In genomic region chr1:155207578-155208405, GRCh38 we compare ENCODE assay signal across 8 cellular contexts. TPM values are rescaled to one million over a fixed set of nuclear protein-coding genes. Genes with fewer than 3 reads are reported as not detected.
DNase-seq lines count a peak whose midpoint lies in the region; ATAC-seq, FAIRE-seq and TF ChIP-seq lines count a peak whose summit lies in the region.

Gene THBS3, minus strand, starts transcription at chr1:155207897. Its CDS starts 21 bp downstream, at chr1:155207876.

- in situ Hi-C loops in GM23248 (cut with MboI), result no loop called here

- POLR2A ChIA-PET in H1 (lab: Charles Lee; ENCODE audit: partially characterized antibody), result interaction anchor here (0.6 to 19.4 kb wide), 25 partner anchors 8 to 386 kb away, joined by 3 to 512 read pairs (median 4); partner anchors contain the start of genes ENTREP3, KRTCAP2, RUSC1 and SCAMP3

- CTCF ChIA-PET in H1 (lab: Charles Lee; ENCODE audit: partially characterized antibody), result interaction anchor here (0.7 to 5.7 kb wide), 23 partner anchors 8 to 204 kb away, joined by 3 to 62 read pairs (median 5); partner anchors contain the start of gene SCAMP3

- TF ChIP-seq POLR2A in H1 (IDR thresholded peaks at IDR 0.05; ENCODE audit: control extremely low read depth in 1 of 2, low read depth in 2 of 2, low read length in 2 of 2), result no peak
- TF ChIP-seq POLR2A in H54 (IDR thresholded peaks at IDR 0.05; ENCODE audit: low read depth, low read length), result no peak

- peaks cover 22% of the 10 kb centered on the region for H3K4me1 ChIP-seq in ACC112 (ENCODE audit: control insufficient read depth, insufficient read depth, low read length, unreplicated experiment)
- H3K4me1 ChIP-seq in GM23248 (ENCODE audit: insufficient read depth), result peaks cover 16% of the 10 kb centered on the region
- H3K4me1 ChIP-seq in H1 (replicated peaks in 1 of 4; ENCODE audit: control insufficient read depth in 3 of 4, insufficient read depth in 4 of 4, low read length in 3 of 4), result peaks cover 3 to 20% (median 12%) of the 10 kb centered on the region in 4 experiments
- peaks cover 7% of the 10 kb centered on the region for H3K4me1 ChIP-seq in mesendoderm (ENCODE audit: control insufficient read depth, low read depth, low read length)
- H3K4me1 ChIP-seq in tibial artery, result peaks cover 0 to 52% (median 36%) of the 10 kb centered on the region in 4 donors

- TF ChIP-seq RAD21 in H1 (IDR thresholded peaks at IDR 0.05 in 1 of 2, conservative IDR thresholded peaks at IDR 0.05 in 1 of 2; ENCODE audit: low read depth in 2 of 2, low read length in 2 of 2), result no peak

- peak within 1 kb of the TSS; percentile 75; the same call in 1 of the 2 replicates for H2BK20ac ChIP-seq in H1 (ENCODE audit: low read length)

- DNase-seq in GM23248 (peak; percentile 60), SHP77 (lab: John Stamatoyannopoulos, UW) (peak; percentile 51 to 72), H1 (ENCODE audit: low read depth in 1 of 2, low spot score in 2 of 2) (peak in 1 of 2 experiments; percentile 59), mesendoderm (peak; percentile 76), tibial artery (peak; percentile 69 to 86), H54 (ENCODE audit: insufficient read length, low spot score) (no peak)

- peak within 1 kb of the TSS; percentile 98 for H3K27ac ChIP-seq in ACC112 (ENCODE audit: low read depth, low read length)
- peak within 1 kb of the TSS; percentile 96 for H3K27ac ChIP-seq in GM23248
- H3K27ac ChIP-seq in H1 (ENCODE audit: low read depth, low read length), result peak within 1 kb of the TSS; percentile 78
- H3K27ac ChIP-seq in mesendoderm (ENCODE audit: low read depth, low read length), result peak within 1 kb of the TSS; percentile 65
- peak within 1 kb of the TSS; percentile 98 to 99 for H3K27ac ChIP-seq in tibial artery

- no peak for ATAC-seq in HG03520 (IDR thresholded peaks at IDR 0.05; ENCODE audit: unreplicated experiment)

- WGBS in GM23248 (ENCODE audit: low coverage in 1 of 2, low lambda C conversion rate in 2 of 2, missing lambda C conversion rate in 2 of 2), 2 experiments, result 5 to 6% methylated on average over 13 to 16 of the region's 16 CpGs
- 16% methylated on average over 9 of the region's 16 CpGs; no CpG with 5 or more reads in 1 of the 2 experiments for WGBS in H1 (ENCODE audit: extremely low coverage in 1 of 2, insufficient coverage in 1 of 2, insufficient read length in 1 of 2, insufficient replicate concordance in 2 of 2, low coverage in 1 of 2, low lambda C conversion rate in 2 of 2, missing lambda C conversion rate in 1 of 2), 2 experiments
- WGBS in mesendoderm (ENCODE audit: extremely low coverage, insufficient coverage, low lambda C conversion rate), result no CpG with 5 or more reads among the region's 16 CpGs

- H3K23me2 ChIP-seq in H1 (ENCODE audit: low read depth, low read length), result peaks cover 17% of the 10 kb centered on the region

- peaks cover 4% of the 10 kb centered on the region for H3F3A ChIP-seq in GM23248 (ENCODE audit: insufficient read depth)

- intact Hi-C loops in tibial artery (cut with DNase I; ENCODE audit: low total_unique reads), result loop anchor here (5.0 kb wide), 1 partner anchor 35 kb away; a partner anchor contains a TSS

- no peaks in the 10 kb centered on the region for H3K79me1 ChIP-seq in H1 (ENCODE audit: low read depth, low read length)
- H3K79me1 ChIP-seq in mesendoderm (ENCODE audit: low read length), result no peaks in the 10 kb centered on the region

- no peaks in the 10 kb centered on the region for H4K20me1 ChIP-seq in GM23248 (ENCODE audit: insufficient read depth)
- H4K20me1 ChIP-seq in H1 (replicated peaks in 1 of 2; ENCODE audit: control insufficient read depth in 1 of 2, insufficient read depth in 2 of 2, low read length in 2 of 2), result peaks cover 4 to 5% of the 10 kb centered on the region in 2 experiments

- H2BK120ac ChIP-seq in H1 (replicated peaks; ENCODE audit: low read depth, low read length) (peak within 1 kb of the TSS; percentile 92), mesendoderm (ENCODE audit: low read depth, low read length) (peak within 1 kb of the TSS; percentile 16)

- H2AFZ ChIP-seq in ACC112 (ENCODE audit: low read length, unreplicated experiment) (peak within 1 kb of the TSS; percentile 67), GM23248 (peak within 1 kb of the TSS; percentile 72), H1 (ENCODE audit: low read length) (no peak within 1 kb of the TSS)

- H3K4ac ChIP-seq in H1 (replicated peaks; ENCODE audit: insufficient read length, low read depth, low read length) (peak within 1 kb of the TSS; percentile 36), mesendoderm (ENCODE audit: low read depth, low read length) (peak within 1 kb of the TSS; percentile 61)

- no peak within 1 kb of the TSS for H3K23ac ChIP-seq in H1 (ENCODE audit: insufficient read length)
- H3K23ac ChIP-seq in mesendoderm (ENCODE audit: low read length), result peak within 1 kb of the TSS; percentile 76

- peak within 1 kb of the TSS; percentile 96 for H3K4me2 ChIP-seq in GM23248 (ENCODE audit: unreplicated experiment)
- peak within 1 kb of the TSS; percentile 91 to 99 for H3K4me2 ChIP-seq in H1 (ENCODE audit: insufficient read depth in 1 of 2, low read depth in 2 of 2, low read length in 2 of 2)
- H3K4me2 ChIP-seq in mesendoderm (ENCODE audit: low read length), result peak within 1 kb of the TSS; percentile 91

- TF ChIP-seq CTCF in H1 (IDR thresholded peaks at IDR 0.05; ENCODE audit: control extremely low read depth in 1 of 3, insufficient read depth in 1 of 3, low read depth in 1 of 3, low read length in 3 of 3) (no peak), tibial artery (IDR thresholded peaks at IDR 0.05) (no peak)

- H3K79me2 ChIP-seq in ACC112 (ENCODE audit: control insufficient read depth, insufficient read depth, low read length, unreplicated experiment) (peaks cover 10% of the 10 kb centered on the region), GM23248 (ENCODE audit: insufficient read depth) (peaks cover 13% of the 10 kb centered on the region), H1 (ENCODE audit: control insufficient read depth in 1 of 2, insufficient read depth in 2 of 2, low read length in 2 of 2) (no peaks in the 10 kb centered on the region), mesendoderm (ENCODE audit: control insufficient read depth, insufficient read depth, low read length) (no peaks in the 10 kb centered on the region)

- no peaks in the 10 kb centered on the region for H3K9me2 ChIP-seq in GM23248 (ENCODE audit: insufficient read depth)

- peak within 1 kb of the TSS; percentile 89 for H2BK12ac ChIP-seq in H1 (ENCODE audit: low read depth, low read length)

- peak within 1 kb of the TSS; percentile 76; the same call in 1 of the 2 replicates for H2AK5ac ChIP-seq in H1 (ENCODE audit: low read depth, low read length)
- H2AK5ac ChIP-seq in mesendoderm (ENCODE audit: low read length), result peak within 1 kb of the TSS; percentile 38

- H3K14ac ChIP-seq in H1 (ENCODE audit: insufficient read length), result no peak within 1 kb of the TSS

- H3K36me3 ChIP-seq in ACC112 (ENCODE audit: insufficient read depth, low read length) (no peaks in the 10 kb centered on the region), GM23248 (ENCODE audit: low read depth) (no peaks in the 10 kb centered on the region), H1 (ENCODE audit: control insufficient read depth in 2 of 4, insufficient read depth in 4 of 4, low read length in 3 of 4) (peaks cover 0 to 18% (median 6%) of the 10 kb centered on the region in 4 experiments; a peak in 5 of 8 replicates), mesendoderm (ENCODE audit: control insufficient read depth, insufficient read depth, low read length) (no peaks in the 10 kb centered on the region), tibial artery (peaks cover 0 to 12% (median 6%) of the 10 kb centered on the region in 3 donors)

- H4K8ac ChIP-seq in H1 (ENCODE audit: extremely low read depth, insufficient read depth, low read length), result peak within 1 kb of the TSS; percentile 96
- H4K8ac ChIP-seq in mesendoderm (ENCODE audit: low read depth, low read length), result no peak within 1 kb of the TSS

- H4K91ac ChIP-seq in H1 (replicated peaks; ENCODE audit: insufficient read length, low read length), result peak within 1 kb of the TSS; percentile 95

- TF ChIP-seq EP300 in H1 (IDR thresholded peaks at IDR 0.05; ENCODE audit: borderline replicate concordance in 1 of 2, low read depth in 2 of 2, low read length in 2 of 2), result no peak

- H2BK15ac ChIP-seq in H1 (ENCODE audit: low read length) (peak within 1 kb of the TSS; percentile 99), mesendoderm (replicated peaks; ENCODE audit: low read depth) (no peak within 1 kb of the TSS)

- peak within 1 kb of the TSS; percentile 68; the same call in 1 of the 2 replicates for H3K18ac ChIP-seq in H1 (ENCODE audit: extremely low read depth, low read length)
- peak within 1 kb of the TSS; percentile 44 for H3K18ac ChIP-seq in mesendoderm (ENCODE audit: low read length)

- H3K9me3 ChIP-seq in GM23248 (ENCODE audit: low read depth) (no peaks in the 10 kb centered on the region), H1 (ENCODE audit: insufficient read depth in 2 of 2, low read depth in 1 of 2, low read length in 1 of 2) (no peaks in the 10 kb centered on the region), tibial artery (no peaks in the 10 kb centered on the region)

- peak within 1 kb of the TSS; percentile 70 for H4K5ac ChIP-seq in H1 (ENCODE audit: insufficient read length, low read depth, low read length)
- no peak within 1 kb of the TSS for H4K5ac ChIP-seq in mesendoderm (ENCODE audit: low read length)

- H3K27me3 ChIP-seq in ACC112 (ENCODE audit: insufficient read depth, low read length), result no peaks in the 10 kb centered on the region
- H3K27me3 ChIP-seq in GM23248 (replicated peaks; ENCODE audit: insufficient read depth), result no peaks in the 10 kb centered on the region
- H3K27me3 ChIP-seq in H1 (replicated peaks in 1 of 4; ENCODE audit: control insufficient read depth in 3 of 4, extremely low read depth in 1 of 4, insufficient read depth in 3 of 4, low read length in 3 of 4), result peaks cover 0 to 3% (median 0%) of the 10 kb centered on the region in 4 experiments; a peak in 2 of 7 replicates
- no peaks in the 10 kb centered on the region for H3K27me3 ChIP-seq in mesendoderm (ENCODE audit: insufficient read depth, low read length, poor library complexity)
- H3K27me3 ChIP-seq in tibial artery, result no peaks in the 10 kb centered on the region

- H3K56ac ChIP-seq in H1 (replicated peaks; ENCODE audit: insufficient read length, low read depth, low read length), result peak within 1 kb of the TSS; percentile 80
- peak within 1 kb of the TSS; percentile 84 for H3K56ac ChIP-seq in mesendoderm (ENCODE audit: low read length)

- no peak for FAIRE-seq in H1 (lab: Jason Lieb, UNC)
- FAIRE-seq in H54 (lab: Jason Lieb, UNC), result no peak

- peak within 1 kb of the TSS; percentile 91 for H3K4me3 ChIP-seq in ACC112 (ENCODE audit: low read depth, low read length)
- peak within 1 kb of the TSS; percentile 98 for H3K4me3 ChIP-seq in GM23248
- peak within 1 kb of the TSS; percentile 86 to 95 (median 94) for H3K4me3 ChIP-seq in H1 (ENCODE audit: extremely low read depth in 1 of 4, insufficient read depth in 2 of 4, low read depth in 3 of 4, low read length in 4 of 4)
- peak within 1 kb of the TSS; percentile 64 for H3K4me3 ChIP-seq in mesendoderm (ENCODE audit: low read length)
- H3K4me3 ChIP-seq in tibial artery, result peak within 1 kb of the TSS; percentile 64 to 72

- H3K9ac ChIP-seq in GM23248 (peak within 1 kb of the TSS; percentile 99), H1 (replicated peaks in 1 of 4; ENCODE audit: extremely low read depth in 1 of 4, low read depth in 3 of 4, low read length in 3 of 4) (peak within 1 kb of the TSS; percentile 88 to 94 (median 88)), mesendoderm (ENCODE audit: low read length) (peak within 1 kb of the TSS; percentile 79)

- H2BK5ac ChIP-seq in H1 (ENCODE audit: low read depth, low read length), result peak within 1 kb of the TSS; percentile 90
- H2BK5ac ChIP-seq in mesendoderm (ENCODE audit: low read length), result peak within 1 kb of the TSS; percentile 65

RNA-seq across cellular contexts. Expression of gene THBS3, which starts in this region (rescaled TPM):
- total RNA-seq in GM23248 (2014; rRNA removed; shearing (Covaris generic)), result 20.6 and 21.4 TPM in 2 replicates
- polyA plus RNA-seq in GM23248 (2016; fragmentation: Nextera tagmentation; extraction: Ambion mirVana) (14.9 and 16.6 TPM in 2 replicates), H1 (2011; rRNA removed) (3.5 and 5.0 TPM in 2 replicates)
- 2.6 and 3.0 TPM in 2 replicates for total RNA-seq in H1 (2021; fragmentation: NEBNext Ultra II Directional; extraction: Animal tissue kit (Norgen Biotek cat#: 25700))
- polyA plus RNA-seq in H1 (2011; cell fraction: cytosol; rRNA removed), result 4.2 TPM
- polyA plus RNA-seq in H1 (2011; cell fraction: nucleus; rRNA removed), result 19.8 TPM
- 8.5 to 12.1 TPM (median 11.0 TPM) in 4 replicates for polyA plus RNA-seq in H1 (2012, experiment 1 of 2)
- 4.6 TPM for polyA plus RNA-seq in H1 (2012, experiment 2 of 2)
- 3.6 TPM for polyA plus RNA-seq in H1 (2013, experiment 1 of 2)
- 3.4 TPM for polyA plus RNA-seq in H1 (2013, experiment 2 of 2)
- polyA minus RNA-seq in H1 (2011; rRNA and poly(A)+ RNA removed), result 5.1 and 6.1 TPM in 2 replicates
- polyA minus RNA-seq in H1 (2011; cell fraction: cytosol; rRNA and poly(A)+ RNA removed), result 2.2 TPM
- polyA minus RNA-seq in H1 (2011; cell fraction: nucleus; rRNA and poly(A)+ RNA removed), result 9.2 TPM
- 2.1 TPM for polyA plus RNA-seq in mesendoderm (2013, experiment 1 of 2)
- 2.4 TPM for polyA plus RNA-seq in mesendoderm (2013, experiment 2 of 2)
